14 cellular contexts compared by ENCODE assay signal in the genomic region with DNA sequence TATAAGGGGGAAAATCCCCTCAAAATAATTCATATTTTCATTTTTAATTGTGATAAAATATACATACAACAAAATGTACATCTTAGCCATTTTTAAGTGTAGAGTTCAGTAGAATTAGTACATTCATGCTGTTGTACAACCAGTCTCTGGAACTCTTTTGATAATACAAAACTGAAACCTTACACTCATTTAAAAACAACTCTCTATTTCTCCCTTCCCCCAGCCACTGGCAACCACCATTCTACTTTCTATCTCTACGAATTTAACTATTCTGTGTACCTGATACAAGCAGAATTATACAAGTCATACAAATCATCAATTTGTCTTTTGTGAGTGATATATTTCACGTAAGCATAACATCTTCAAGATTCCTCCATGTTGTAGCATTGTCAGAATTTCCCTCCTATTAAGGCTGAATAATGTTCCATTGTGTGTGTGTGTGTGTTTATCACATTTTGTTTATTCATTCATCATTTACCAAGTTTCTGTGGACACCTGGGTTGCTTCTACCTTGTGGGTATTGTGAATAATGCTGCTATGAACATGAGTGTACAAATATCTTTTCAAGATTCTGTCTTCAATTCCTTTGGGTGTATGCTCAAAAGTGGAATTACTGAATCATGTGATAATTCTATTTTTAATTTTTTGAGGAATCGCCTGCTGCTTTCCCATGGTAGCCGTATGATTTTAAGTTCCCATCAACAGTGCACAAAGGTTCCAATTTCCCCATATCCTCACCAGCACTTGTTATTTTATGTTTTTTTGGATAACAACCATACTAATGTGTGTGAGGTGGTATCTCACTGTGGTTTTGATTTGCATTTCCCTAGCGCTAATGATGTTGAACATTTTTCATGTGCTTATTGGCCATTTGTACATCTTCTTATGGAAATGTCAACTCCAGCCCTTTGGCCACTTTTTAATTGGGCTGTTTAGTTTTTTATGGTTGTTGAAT. TPM values are rescaled to one million over a fixed set of nuclear protein-coding genes. Genes with fewer than 3 reads are reported as not detected.
DNase-seq lines count a peak whose midpoint lies in the region; ATAC-seq and TF ChIP-seq lines count a peak whose summit lies in the region.
"Had no signal": no experiment of that assay in that cellular context is flagged by ENCODE, and none has a peak within 500 bp of the region (broad histone marks: within the 10 kb centered on the region; RNA-seq: fewer than 3 reads in every experiment).

No MANE protein-coding gene starts in this region.

- DNase-seq in activated T-cell treated with anti-CD3 and anti-CD28 coated beads, Interleukin-2, amount 50 U/mL, for 24 hours, result no peak
- DNase-seq in activated T-cell treated with anti-CD3 and anti-CD28 coated beads, Interleukin-2, amount 50 U/mL, for 48 hours, result no peak
- DNase-seq in activated naive CD4-positive, alpha-beta T cell treated with anti-CD3 and anti-CD28 coated beads, Interleukin-2, amount 50 U/mL, for 72 hours (ENCODE audit: low spot score in 2 of 2), result no peak
- DNase-seq in GM19240 (ENCODE audit: insufficient read length, low spot score) (no peak), esophagus squamous epithelium (lab: John Stamatoyannopoulos, UW) (no peak), NOMO-1 (lab: John Stamatoyannopoulos, UW; ENCODE audit: unreplicated experiment in 2 of 2) (no peak)
- DNase-seq: activated CD4-positive, alpha-beta T cell treated with anti-CD3 and anti-CD28 coated beads, Interleukin-2, amount 50 U/mL, for 4 hours; amygdala; glutamatergic neuron; left colon had no signal

- H3K9me3 ChIP-seq in esophagus squamous epithelium, result no peaks in the 10 kb centered on the region

- no peaks in the 10 kb centered on the region for H3K36me3 ChIP-seq in esophagus squamous epithelium

- intact Hi-C loops in esophagus squamous epithelium (cut with DNase I), result no loop called here

- 80 to 84% methylated on average over 5 of the region's 5 CpGs for WGBS in esophagus squamous epithelium, 2 donors

- no peak for TF ChIP-seq POLR2A in esophagus squamous epithelium (IDR thresholded peaks at IDR 0.05)

- ATAC-seq in GM19452 (IDR thresholded peaks at IDR 0.05; ENCODE audit: unreplicated experiment) (peak; percentile 57), HG03097 (IDR thresholded peaks at IDR 0.05; ENCODE audit: low FRiP score, unreplicated experiment) (peak; percentile 56)
- peak; percentile 75 to 95 for ATAC-seq in activated naive CD4-positive, alpha-beta T cell treated with anti-CD3 and anti-CD28 coated beads, Interleukin-2, amount 50 U/mL, for 72 hours
- ATAC-seq: left colon had no signal

- H3K4me1 Mint-ChIP-seq in activated T-cell treated with anti-CD3 and anti-CD28 coated beads, Interleukin-2, amount 50 U/mL, for 24 hours (ENCODE audit: low read depth), result peaks cover 27% of the 10 kb centered on the region

- peaks cover 2% of the 10 kb centered on the region for H3K27me3 Mint-ChIP-seq in activated T-cell treated with anti-CD3 and anti-CD28 coated beads, Interleukin-2, amount 50 U/mL, for 24 hours

- peak overlapping the region; percentile 50 for H3K27ac Mint-ChIP-seq in activated T-cell treated with anti-CD3 and anti-CD28 coated beads, Interleukin-2, amount 50 U/mL, for 24 hours
- peak overlapping the region in 1 of 2 donors; percentile 53 for H3K27ac Mint-ChIP-seq in activated naive CD4-positive, alpha-beta T cell treated with anti-CD3 and anti-CD28 coated beads, Interleukin-2, amount 50 U/mL, for 72 hours
- H3K27ac Mint-ChIP-seq: progenitor cell of endocrine pancreas had no signal

- H3K4me1 ChIP-seq in esophagus squamous epithelium, result no peaks in the 10 kb centered on the region

- TF ChIP-seq CTCF in esophagus squamous epithelium (IDR thresholded peaks at IDR 0.05), result no peak

- no peaks in the 10 kb centered on the region for H3K27me3 ChIP-seq in esophagus squamous epithelium

- H3K27ac ChIP-seq in esophagus squamous epithelium, result no peak overlapping the region

- H3K36me3 Mint-ChIP-seq in activated T-cell treated with anti-CD3 and anti-CD28 coated beads, Interleukin-2, amount 50 U/mL, for 24 hours (ENCODE audit: low read depth), result no peaks in the 10 kb centered on the region
- peaks cover 0 to 8% of the 10 kb centered on the region in 2 donors for H3K36me3 Mint-ChIP-seq in activated naive CD4-positive, alpha-beta T cell treated with anti-CD3 and anti-CD28 coated beads, Interleukin-2, amount 50 U/mL, for 72 hours

- H3K4me3 Mint-ChIP-seq in activated T-cell treated with anti-CD3 and anti-CD28 coated beads, Interleukin-2, amount 50 U/mL, for 24 hours, result no peak overlapping the region

- no peak overlapping the region for H3K4me3 ChIP-seq in esophagus squamous epithelium

- no peaks in the 10 kb centered on the region for H3K9me3 Mint-ChIP-seq in activated T-cell treated with anti-CD3 and anti-CD28 coated beads, Interleukin-2, amount 50 U/mL, for 24 hours
- H3K9me3 Mint-ChIP-seq in activated naive CD4-positive, alpha-beta T cell treated with anti-CD3 and anti-CD28 coated beads, Interleukin-2, amount 50 U/mL, for 72 hours, result peaks cover 0 to 13% of the 10 kb centered on the region in 2 donors

RNA-seq across cellular contexts. Expression of a gene that starts 4.7 kb away (rescaled TPM):
- total RNA-seq in activated naive CD4-positive, alpha-beta T cell treated with anti-CD3 and anti-CD28 coated beads, Interleukin-2, amount 50 U/mL, for 72 hours, result not detected
- total RNA-seq in esophagus squamous epithelium, result not detected
- total RNA-seq: left colon, progenitor cell of endocrine pancreas, ureter had no signal
